8 cellular contexts compared by ENCODE assay signal in the genomic region with DNA sequence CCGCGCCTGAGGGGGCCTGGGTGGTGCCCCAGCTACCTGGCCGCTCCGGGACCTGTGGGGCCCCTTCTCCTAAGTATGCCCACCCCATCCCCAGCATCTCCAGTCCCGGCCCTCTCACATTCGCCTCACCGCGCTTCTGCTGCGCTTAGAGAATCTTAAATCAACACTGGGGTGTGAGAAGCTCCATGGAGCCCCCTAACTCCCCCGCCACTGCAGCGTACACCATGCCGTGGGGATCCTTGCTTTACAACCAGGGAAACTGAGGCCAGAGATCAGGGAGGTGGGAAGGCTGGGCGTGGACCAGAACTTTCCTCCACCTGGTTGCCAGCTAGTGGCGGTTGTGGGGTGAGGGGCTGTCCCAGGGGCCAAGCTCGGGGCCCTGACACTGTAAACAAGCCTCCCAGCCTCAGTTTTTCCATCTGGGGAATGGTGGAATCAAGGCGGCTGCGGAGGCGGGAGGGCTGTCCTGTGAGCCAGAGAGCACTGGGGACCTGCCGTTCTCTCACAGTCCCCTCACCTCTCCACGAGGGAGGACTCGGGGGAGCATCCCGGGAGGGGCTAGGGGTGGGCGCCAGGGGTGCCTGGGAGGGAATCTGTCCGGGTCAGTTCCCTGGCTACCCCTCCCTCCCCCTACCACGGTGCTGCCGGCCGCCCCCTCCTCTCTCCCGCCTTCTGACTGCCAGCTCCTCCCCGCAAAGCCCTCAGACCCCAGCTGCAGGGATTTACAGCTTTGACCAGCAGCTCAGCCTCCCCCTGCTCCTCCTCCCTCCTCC.
DNase-seq lines count a peak whose midpoint lies in the region; ATAC-seq and TF ChIP-seq lines count a peak whose summit lies in the region.

No MANE protein-coding gene starts in this region.

- H3K27ac ChIP-seq in angular gyrus (ENCODE audit: low read depth, low read length) (peak overlapping the region; percentile 93), mesodermal cell (ENCODE audit: low read depth, low read length, severe bottlenecking) (peak overlapping the region; percentile 49), tibial artery (peak overlapping the region; percentile 81 to 85)

- TF ChIP-seq CTCF in tibial artery (IDR thresholded peaks at IDR 0.05): no peak

- intact Hi-C loops in tibial artery (cut with DNase I; ENCODE audit: low total_unique reads): no loop called here

- no peak for ATAC-seq in HG03025 (IDR thresholded peaks at IDR 0.05; ENCODE audit: low FRiP score, unreplicated experiment)

- no peak overlapping the region for H3K4me3 ChIP-seq in mesodermal cell (ENCODE audit: extremely low read depth, insufficient read depth, low read length, poor library complexity, severe bottlenecking)
- H3K4me3 ChIP-seq in tibial artery: peak overlapping the region; percentile 22 to 38

- no peaks in the 10 kb centered on the region for H3K27me3 ChIP-seq in tibial artery

- H3K4me1 ChIP-seq in mesodermal cell (ENCODE audit: control insufficient read depth, insufficient read depth, low read length, poor library complexity, severe bottlenecking) (peaks cover 29% of the 10 kb centered on the region), tibial artery (peaks cover 13 to 48% (median 35%) of the 10 kb centered on the region in 4 donors)

- WGBS in mesodermal cell (ENCODE audit: insufficient coverage in 2 of 2), 2 experiments: 42 to 56% methylated on average over 16 of the region's 29 CpGs

- H3K36me3 ChIP-seq in mesodermal cell (ENCODE audit: control insufficient read depth, insufficient read depth, low read length): no peaks in the 10 kb centered on the region
- no peaks in the 10 kb centered on the region for H3K36me3 ChIP-seq in tibial artery

- no peaks in the 10 kb centered on the region for H3K9me3 ChIP-seq in mesodermal cell (ENCODE audit: control insufficient read depth, low read length)
- no peaks in the 10 kb centered on the region for H3K9me3 ChIP-seq in tibial artery

- DNase-seq in NCI-H1105 treated with DMSO at 0.1 percent for 48 hours (lab: John Stamatoyannopoulos, UW) (peak; percentile 50), NCI-H1105 (lab: John Stamatoyannopoulos, UW) (no peak), tibial artery (no peak), NCI-H1930 (lab: John Stamatoyannopoulos, UW) (no peak), NCI-H1048 (lab: John Stamatoyannopoulos, UW) (no peak)
